In genomic region chr9:19431361-19432171, GRCh38 we compare ENCODE assay signal across 1 cellular context.
TF ChIP-seq lines count a peak whose summit lies in the region.

No MANE protein-coding gene starts in this region.

TF ChIP-seq in GM23338, 12 proteins besides CTCF, POLR2A, EP300 and RAD21:
- TF ChIP-seq REST (IDR thresholded peaks at IDR 0.05; ENCODE audit: unreplicated experiment) = no peak
- no peak for TF ChIP-seq STAT1 (IDR thresholded peaks at IDR 0.05; ENCODE audit: unreplicated experiment)
- TF ChIP-seq ZNF331 (CRISPR knock-in tag; IDR thresholded peaks at IDR 0.05; ENCODE audit: low read depth) = no peak
- no peak for TF ChIP-seq NANOG (IDR thresholded peaks at IDR 0.05; ENCODE audit: borderline replicate concordance)
- TF ChIP-seq CREB1 (CRISPR knock-in tag; IDR thresholded peaks at IDR 0.05; ENCODE audit: low read depth) = no peak
- no peak for TF ChIP-seq POLR2AphosphoS5 (IDR thresholded peaks at IDR 0.05; ENCODE audit: low read depth)
- no peak for TF ChIP-seq EZH2phosphoT487 (IDR thresholded peaks at IDR 0.05; ENCODE audit: unreplicated experiment)
- no peak for TF ChIP-seq JUNB (IDR thresholded peaks at IDR 0.05; ENCODE audit: unreplicated experiment)
- no peak for TF ChIP-seq ZNF114 (CRISPR knock-in tag; IDR thresholded peaks at IDR 0.05)
- TF ChIP-seq EZH2 (IDR thresholded peaks at IDR 0.05; ENCODE audit: low read depth, unreplicated experiment) = no peak
- TF ChIP-seq, protein P1, sequence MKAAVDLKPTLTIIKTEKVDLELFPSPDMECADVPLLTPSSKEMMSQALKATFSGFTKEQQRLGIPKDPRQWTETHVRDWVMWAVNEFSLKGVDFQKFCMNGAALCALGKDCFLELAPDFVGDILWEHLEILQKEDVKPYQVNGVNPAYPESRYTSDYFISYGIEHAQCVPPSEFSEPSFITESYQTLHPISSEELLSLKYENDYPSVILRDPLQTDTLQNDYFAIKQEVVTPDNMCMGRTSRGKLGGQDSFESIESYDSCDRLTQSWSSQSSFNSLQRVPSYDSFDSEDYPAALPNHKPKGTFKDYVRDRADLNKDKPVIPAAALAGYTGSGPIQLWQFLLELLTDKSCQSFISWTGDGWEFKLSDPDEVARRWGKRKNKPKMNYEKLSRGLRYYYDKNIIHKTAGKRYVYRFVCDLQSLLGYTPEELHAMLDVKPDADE (IDR thresholded peaks at IDR 0.05) = no peak
- TF ChIP-seq ZNF462 (CRISPR knock-in tag; IDR thresholded peaks at IDR 0.05) = no peak
TF ChIP-seq in GM23338: peak in this region for 0.
